ENCODE assay signal across 15 cellular contexts in genomic region chr17:37826497-37827115, GRCh38.
DNase-seq lines count a peak whose midpoint lies in the region; ATAC-seq and TF ChIP-seq lines count a peak whose summit lies in the region.
"Had no signal": no experiment of that assay in that cellular context is flagged by ENCODE, and none has a peak within 500 bp of the region (broad histone marks: within the 10 kb centered on the region; RNA-seq: fewer than 3 reads in every experiment).

No MANE protein-coding gene starts in this region.

- CTCF ChIA-PET in activated B cell treated with CpG ODN at 0.5 μM for 24 hours (lab: Charles Lee): interaction anchor here (2.2 kb wide), 1 partner anchor 11 kb away, joined by 12 read pairs; no protein-coding TSS in a partner anchor

- H3K27me3 Mint-ChIP-seq in activated B cell treated with CpG ODN at 0.5 μM for 24 hours: no peaks in the 10 kb centered on the region
- no peaks in the 10 kb centered on the region for H3K27me3 Mint-ChIP-seq in nephron (ENCODE audit: low read depth)

- ATAC-seq in activated B cell treated with CpG ODN at 0.5 μM for 24 hours (ENCODE audit: low read depth): peak; percentile 45
- ATAC-seq: GM23338 had no signal

- H3K36me3 ChIP-seq in GM06990 (ENCODE audit: control insufficient read depth, insufficient read depth, low read length) (no peaks in the 10 kb centered on the region), esophagus muscularis mucosa (no peaks in the 10 kb centered on the region), vagina (no peaks in the 10 kb centered on the region)
- H3K36me3 ChIP-seq: stomach had no signal

- 75% methylated on average over 4 of the region's 4 CpGs for WGBS in esophagus muscularis mucosa

- H3K36me3 Mint-ChIP-seq in activated B cell treated with CpG ODN at 0.5 μM for 24 hours (ENCODE audit: low read depth) (no peaks in the 10 kb centered on the region), nephron (ENCODE audit: low read depth) (no peaks in the 10 kb centered on the region)

- POLR2A ChIA-PET in activated B cell treated with CpG ODN at 0.5 μM for 24 hours (lab: Charles Lee): interaction anchor here (0.6 kb wide), 2 partner anchors 48 to 218 kb away, joined by 3 to 6 read pairs; partner anchors contain the start of gene SYNRG

- no peak for TF ChIP-seq EP300 in esophagus muscularis mucosa (IDR thresholded peaks at IDR 0.05)

- DNase-seq in GM06990 (ENCODE audit: extremely low read depth, insufficient read length) (peak; percentile 49), NCI-H1694 treated with DMSO at 0.1 percent for 48 hours (lab: John Stamatoyannopoulos, UW) (peak; percentile 38), activated B cell treated with CpG ODN at 0.5 μM for 24 hours (no peak), esophagus muscularis mucosa (ENCODE audit: extremely low spot score) (no peak), vagina (ENCODE audit: extremely low spot score in 2 of 2) (no peak), NCI-H2196 treated with DMSO at 0.1 percent for 48 hours (lab: John Stamatoyannopoulos, UW; ENCODE audit: unreplicated experiment) (no peak)
- no peak for DNase-seq in activated CD4-positive, alpha-beta T cell treated with anti-CD3 and anti-CD28 coated beads for 48 hours
- DNase-seq: activated T-cell treated with anti-CD3 and anti-CD28 coated beads, Interleukin-2, amount 50 U/mL, for 24 hours; Calu3; kidney glomerular epithelial cell; NCI-H2081; stimulated activated CD4-positive, alpha-beta T cell treated with anti-CD3 and anti-CD28 coated beads, Interleukin-2, amount 100 ng/mL, for 24 hours; stomach had no signal

- intact Hi-C loops in activated B cell treated with CpG ODN at 0.5 μM for 24 hours (cut with micrococcal nuclease) (no loop called here), esophagus muscularis mucosa (cut with DNase I) (no loop called here), vagina (cut with DNase I) (no loop called here)

- no peaks in the 10 kb centered on the region for H3K27me3 ChIP-seq in GM06990 (replicated peaks; ENCODE audit: control insufficient read depth, insufficient read depth, low read length)
- H3K27me3 ChIP-seq in esophagus muscularis mucosa: no peaks in the 10 kb centered on the region
- no peaks in the 10 kb centered on the region for H3K27me3 ChIP-seq in vagina

- H3K4me1 Mint-ChIP-seq in activated B cell treated with CpG ODN at 0.5 μM for 24 hours: peaks cover 65% of the 10 kb centered on the region
- peaks cover 41% of the 10 kb centered on the region for H3K4me1 Mint-ChIP-seq in nephron

- TF ChIP-seq POLR2A in esophagus muscularis mucosa (IDR thresholded peaks at IDR 0.05; ENCODE audit: low read depth): no peak
- no peak for TF ChIP-seq POLR2A in vagina (IDR thresholded peaks at IDR 0.05)

- no peak overlapping the region for H3K27ac ChIP-seq in esophagus muscularis mucosa (replicated peaks in 1 of 4)
- H3K27ac ChIP-seq in vagina: no peak overlapping the region
- H3K27ac ChIP-seq: stomach had no signal

- TF ChIP-seq CTCF in GM06990 (IDR thresholded peaks at IDR 0.05; ENCODE audit: insufficient read depth, low read length, poor library complexity, severe bottlenecking) (no peak), activated B cell treated with CpG ODN at 0.5 μM for 24 hours (IDR thresholded peaks at IDR 0.05) (no peak), nephron (IDR thresholded peaks at IDR 0.05; ENCODE audit: unreplicated experiment in 3 of 3) (no peak), esophagus muscularis mucosa (IDR thresholded peaks at IDR 0.05) (no peak), vagina (IDR thresholded peaks at IDR 0.05) (no peak)

- H3K4me3 ChIP-seq in GM06990 (replicated peaks; ENCODE audit: low read depth, low read length): no peak overlapping the region
- H3K4me3 ChIP-seq in esophagus muscularis mucosa: no peak overlapping the region
- no peak overlapping the region for H3K4me3 ChIP-seq in vagina
- H3K4me3 ChIP-seq: GM23338, stomach had no signal

- H3K9me3 Mint-ChIP-seq in activated B cell treated with CpG ODN at 0.5 μM for 24 hours (no peaks in the 10 kb centered on the region), nephron (no peaks in the 10 kb centered on the region)
- H3K9me3 Mint-ChIP-seq: activated T-cell treated with anti-CD3 and anti-CD28 coated beads, Interleukin-2, amount 50 U/mL, for 24 hours; GM23338 had no signal

- H3K27ac Mint-ChIP-seq in activated B cell treated with CpG ODN at 0.5 μM for 24 hours: peak overlapping the region; percentile 53
- peak overlapping the region; percentile 84 to 96 (median 95) for H3K27ac Mint-ChIP-seq in nephron
- H3K27ac Mint-ChIP-seq: activated T-cell treated with anti-CD3 and anti-CD28 coated beads, Interleukin-2, amount 50 U/mL, for 24 hours; GM23338 had no signal

- H3K4me3 Mint-ChIP-seq in activated B cell treated with CpG ODN at 0.5 μM for 24 hours (no peak overlapping the region), nephron (no peak overlapping the region)
- H3K4me3 Mint-ChIP-seq: activated T-cell treated with anti-CD3 and anti-CD28 coated beads, Interleukin-2, amount 50 U/mL, for 24 hours; GM23338 had no signal

- H3K9me3 ChIP-seq in esophagus muscularis mucosa (no peaks in the 10 kb centered on the region), vagina (no peaks in the 10 kb centered on the region)
- H3K9me3 ChIP-seq: stomach had no signal

- H3K4me1 ChIP-seq in esophagus muscularis mucosa (peaks cover 0 to 5% (median 0%) of the 10 kb centered on the region in 4 donors), vagina (no peaks in the 10 kb centered on the region)

Comparison
In these comparisons a context has a peak if more than half of its experiments do, and no peak if none do; other contexts are left out.
1. DNase-seq: peak in GM06990 (single experiment) and NCI-H1694 treated with DMSO at 0.1 percent for 48 hours (single experiment); none in activated B cell treated with CpG ODN at 0.5 μM for 24 hours (single experiment), activated CD4-positive, alpha-beta T cell treated with anti-CD3 and anti-CD28 coated beads for 48 hours (single experiment), esophagus muscularis mucosa (single experiment), vagina (0 of 2) and NCI-H2196 treated with DMSO at 0.1 percent for 48 hours (single experiment).